19 cellular contexts compared by ENCODE assay signal in genomic region chr2:45533771-45534170, GRCh38.
A peak's percentile ranks its signal among the peaks of the same experiment; 100 is the strongest.
DNase-seq lines count a peak whose midpoint lies in the region; ATAC-seq and TF ChIP-seq lines count a peak whose summit lies in the region.
"Had no signal": no experiment of that assay in that cellular context is flagged by ENCODE, and none has a peak within 500 bp of the region (broad histone marks: within the 10 kb centered on the region; RNA-seq: fewer than 3 reads in every experiment).

No MANE protein-coding gene starts in this region.

- H3K4me1 ChIP-seq in adipocyte (ENCODE audit: control insufficient read depth, insufficient read depth, low read length): no peaks in the 10 kb centered on the region
- H3K4me1 ChIP-seq in esophagus squamous epithelium: no peaks in the 10 kb centered on the region
- H3K4me1 ChIP-seq: Caco-2, SJCRH30 had no signal

- TF ChIP-seq CTCF in AG09319 (IDR thresholded peaks at IDR 0.05; ENCODE audit: low read depth, low read length) (no peak), esophagus squamous epithelium (IDR thresholded peaks at IDR 0.05) (no peak)

- no peak for ATAC-seq in HG02678 (IDR thresholded peaks at IDR 0.05; ENCODE audit: unreplicated experiment)

- H3K9ac ChIP-seq in adipocyte (ENCODE audit: low read length): no peak overlapping the region

- H3K9me3 ChIP-seq in adipocyte (ENCODE audit: control insufficient read depth, low read length) (no peaks in the 10 kb centered on the region), esophagus squamous epithelium (no peaks in the 10 kb centered on the region)
- H3K9me3 ChIP-seq: Caco-2, MG63, SJCRH30 had no signal

- no peak for TF ChIP-seq POLR2A in esophagus squamous epithelium (IDR thresholded peaks at IDR 0.05)

- H3K27me3 ChIP-seq in adipocyte (replicated peaks; ENCODE audit: control insufficient read depth, insufficient read depth, low read length) (no peaks in the 10 kb centered on the region), esophagus squamous epithelium (no peaks in the 10 kb centered on the region)
- H3K27me3 ChIP-seq: MG63, SJCRH30 had no signal

- 78 to 97% methylated on average over 1 of the region's 1 CpG for WGBS in esophagus squamous epithelium, 2 donors

- H3K4me3 ChIP-seq in adipocyte (ENCODE audit: low read length) (no peak overlapping the region), esophagus squamous epithelium (no peak overlapping the region)
- H3K4me3 ChIP-seq: MG63, PC-9, SJCRH30 had no signal

- no peaks in the 10 kb centered on the region for H3K36me3 ChIP-seq in adipocyte (ENCODE audit: control insufficient read depth, insufficient read depth, low read length, severe bottlenecking)
- no peaks in the 10 kb centered on the region for H3K36me3 ChIP-seq in esophagus squamous epithelium

- no peak overlapping the region for H3K27ac ChIP-seq in esophagus squamous epithelium
- H3K27ac ChIP-seq: PC-9, SJCRH30 had no signal

- DNase-seq in AG09319 (ENCODE audit: extremely low read depth, low read depth): peak; percentile 94
- peak; percentile 89 for DNase-seq in adipocyte (ENCODE audit: low read depth)
- peak; percentile 98 for DNase-seq in fibroblast of gingiva (ENCODE audit: low read depth)
- peak; percentile 44 for DNase-seq in iris pigment epithelial cell (ENCODE audit: low read depth)
- no peak for DNase-seq in esophagus squamous epithelium (lab: John Stamatoyannopoulos, UW)
- DNase-seq in GM19238 (ENCODE audit: insufficient read length, low spot score): no peak
- DNase-seq in foreskin melanocyte: no peak
- DNase-seq: Caco-2; CD4-positive, CD25-positive, alpha-beta regulatory T cell; DMS153; Karpas-422; MG63; NCI-H1105; NCI-H1694; NCI-H510A treated with DMSO at 0.1 percent for 48 hours; NCI-H82; PC-9; SJCRH30 had no signal

- intact Hi-C loops in esophagus squamous epithelium (cut with DNase I): no loop called here

Comparison
In these comparisons a context has a peak if more than half of its experiments do, and no peak if none do; other contexts are left out.
1. DNase-seq: peak in AG09319 (single experiment), adipocyte (single experiment), fibroblast of gingiva (single experiment) and iris pigment epithelial cell (single experiment); none in esophagus squamous epithelium (single experiment), GM19238 (single experiment) and foreskin melanocyte (single experiment).